ENCODE assay signal across 8 cellular contexts in the genomic region with DNA sequence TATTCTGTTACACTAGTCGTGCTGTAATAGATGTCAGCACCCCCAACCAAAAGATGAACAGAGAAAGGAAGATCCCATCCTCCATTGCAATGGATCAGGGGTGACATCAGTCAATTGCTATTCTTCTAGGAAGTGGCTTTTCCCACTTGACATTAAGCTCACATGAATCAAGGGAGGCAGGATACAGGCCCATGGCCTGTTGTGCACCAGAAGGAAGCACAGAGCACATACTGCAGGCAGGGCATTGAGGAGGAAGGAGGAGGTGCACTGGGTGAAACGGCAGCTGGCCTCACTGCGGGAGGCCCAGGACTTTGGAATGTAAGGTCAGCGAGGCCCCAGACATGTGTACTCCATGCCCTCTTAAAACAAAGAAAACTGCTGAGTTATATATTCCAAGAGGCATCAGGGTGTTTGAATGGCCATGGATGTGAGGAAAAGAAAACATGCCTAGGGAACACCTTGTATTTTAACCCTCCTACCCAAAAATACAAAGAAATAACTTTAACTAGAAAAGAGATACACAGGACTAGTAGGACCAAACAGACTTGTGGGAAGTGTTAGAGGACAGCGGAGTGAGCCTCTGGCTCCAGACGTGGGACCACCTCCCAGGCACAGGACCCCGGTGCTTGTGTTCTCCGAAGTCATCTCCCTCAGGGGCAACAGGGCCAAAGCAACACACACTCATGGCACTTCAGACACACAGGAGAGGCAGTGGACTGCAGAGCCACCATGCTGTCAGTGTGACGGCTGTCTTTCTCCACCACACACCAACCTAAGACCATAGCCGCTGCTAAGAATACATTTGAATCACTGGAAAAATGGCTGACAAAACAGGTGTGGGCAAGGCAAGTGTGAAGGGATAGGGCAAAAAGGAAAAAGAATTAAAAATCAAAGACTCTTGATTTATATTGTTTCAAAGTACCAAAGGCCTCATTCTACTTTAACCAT. TPM values are rescaled to one million over a fixed set of nuclear protein-coding genes. Genes with fewer than 3 reads are reported as not detected.
DNase-seq lines count a peak whose midpoint lies in the region; ATAC-seq lines count a peak whose summit lies in the region.
"Had no signal": no experiment of that assay in that cellular context is flagged by ENCODE, and none has a peak within 500 bp of the region (broad histone marks: within the 10 kb centered on the region; RNA-seq: fewer than 3 reads in every experiment).

No MANE protein-coding gene starts in this region.

- no peak for ATAC-seq in T-helper 17 cell

- H3K27ac ChIP-seq in HUES48 (ENCODE audit: low read depth, low read length) = peak overlapping the region; percentile 59
- H3K27ac ChIP-seq in iPS-20b (ENCODE audit: low read length) = peak overlapping the region; percentile 20
- peak overlapping the region; percentile 2 for H3K27ac ChIP-seq in subcutaneous abdominal adipose tissue (ENCODE audit: low read depth, low read length)

- H3K4me3 Mint-ChIP-seq in T-helper 17 cell = no peak overlapping the region

- H3K27ac Mint-ChIP-seq in T-helper 17 cell = peak overlapping the region; percentile 71

- peak overlapping the region; percentile 8; the same call in 1 of the 2 replicates for H3K9ac ChIP-seq in HUES48 (ENCODE audit: low read depth, low read length)
- H3K9ac ChIP-seq in iPS-20b (ENCODE audit: low read depth, low read length) = peak overlapping the region; percentile 54
- no peak overlapping the region for H3K9ac ChIP-seq in subcutaneous abdominal adipose tissue (ENCODE audit: low read length in 5 of 5)

- H3K27me3 ChIP-seq in HUES48 (ENCODE audit: control insufficient read depth, insufficient read depth, low read length) = no peaks in the 10 kb centered on the region
- no peaks in the 10 kb centered on the region for H3K27me3 ChIP-seq in iPS-20b (ENCODE audit: insufficient read depth, low read length)
- H3K27me3 ChIP-seq in subcutaneous abdominal adipose tissue (ENCODE audit: control insufficient read depth in 5 of 5, insufficient read depth in 4 of 5, low read length in 5 of 5) = no peaks in the 10 kb centered on the region

- DNase-seq in T-helper 17 cell = no peak
- no peak for DNase-seq in NCI-H526 (lab: John Stamatoyannopoulos, UW)
- no peak for DNase-seq in GM19240 (ENCODE audit: insufficient read length, low spot score)
- DNase-seq in globus pallidus (ENCODE audit: low spot score) = no peak
- DNase-seq: stimulated activated naive CD4-positive, alpha-beta T cell treated with Interleukin-2 at 50 U/mL for 16 hours had no signal

- peaks cover 12% of the 10 kb centered on the region for H3K4me1 ChIP-seq in HUES48 (ENCODE audit: control insufficient read depth, insufficient read depth, low read length)
- peaks cover 16% of the 10 kb centered on the region; the same call in 1 of the 2 replicates for H3K4me1 ChIP-seq in iPS-20b (ENCODE audit: insufficient read depth, low read length)
- peaks cover 0 to 20% (median 12%) of the 10 kb centered on the region in 5 donors for H3K4me1 ChIP-seq in subcutaneous abdominal adipose tissue (ENCODE audit: control insufficient read depth in 5 of 5, insufficient read depth in 5 of 5, low read length in 5 of 5)

- H3K36me3 ChIP-seq in HUES48 (ENCODE audit: control insufficient read depth, insufficient read depth, low read length) (no peaks in the 10 kb centered on the region), iPS-20b (ENCODE audit: insufficient read depth, low read depth, low read length) (no peaks in the 10 kb centered on the region), subcutaneous abdominal adipose tissue (ENCODE audit: control insufficient read depth in 5 of 5, insufficient read depth in 5 of 5, low read length in 5 of 5) (peaks cover 0 to 8% (median 0%) of the 10 kb centered on the region in 5 donors)

- H3K4me3 ChIP-seq in HUES48 (ENCODE audit: low read depth, low read length) (no peak overlapping the region), iPS-20b (ENCODE audit: low read length) (no peak overlapping the region), subcutaneous abdominal adipose tissue (ENCODE audit: low read depth in 1 of 5, low read length in 5 of 5) (no peak overlapping the region)

- no peaks in the 10 kb centered on the region for H3K4me1 Mint-ChIP-seq in T-helper 17 cell

- H3K36me3 Mint-ChIP-seq in T-helper 17 cell (ENCODE audit: low read depth) = no peaks in the 10 kb centered on the region

- H3K9me3 ChIP-seq in HUES48 (ENCODE audit: control insufficient read depth, insufficient read depth, low read length) (no peaks in the 10 kb centered on the region), T-helper 17 cell (ENCODE audit: control insufficient read depth, low read length, poor library complexity, severe bottlenecking) (no peaks in the 10 kb centered on the region), iPS-20b (ENCODE audit: insufficient read depth, low read depth, low read length) (no peaks in the 10 kb centered on the region), subcutaneous abdominal adipose tissue (ENCODE audit: control insufficient read depth in 5 of 5, low read length in 5 of 5) (no peaks in the 10 kb centered on the region)

- H3K27me3 Mint-ChIP-seq in T-helper 17 cell = no peaks in the 10 kb centered on the region

RNA-seq across cellular contexts. Expression of gene RIOK3, which starts 51.4 kb away (rescaled TPM):
- total RNA-seq in T-helper 17 cell = 100 to 1,000 TPM; 103 to 142 TPM

Comparison
In these comparisons a context has a peak if more than half of its experiments do, and no peak if none do; other contexts are left out.
1. H3K27ac ChIP-seq: peak in every context shown above with its lines; median percentile 59 in HUES48; 20 in iPS-20b; 2 in subcutaneous abdominal adipose tissue.
2. H3K9ac ChIP-seq: peak in HUES48 (single experiment) and iPS-20b (single experiment); none in subcutaneous abdominal adipose tissue (0 of 5).